Comparison of ENCODE assay signal across 8 cellular contexts in genomic region chr10:72276421-72277339, GRCh38. TPM values are rescaled to one million over a fixed set of nuclear protein-coding genes. Genes with fewer than 3 reads are reported as not detected.
A peak's percentile ranks its signal among the peaks of the same experiment; 100 is the strongest.
DNase-seq lines count a peak whose midpoint lies in the region; ATAC-seq and TF ChIP-seq lines count a peak whose summit lies in the region.

No MANE protein-coding gene starts in this region.

- intact Hi-C loops in OCI-LY7 (cut with micrococcal nuclease; ENCODE audit: unreplicated experiment): no loop called here

- H3K4me1 ChIP-seq in OCI-LY7 (ENCODE audit: insufficient read depth, low read length, poor library complexity, severe bottlenecking): peaks cover 39% of the 10 kb centered on the region

- peak overlapping the region; percentile 94 to 100 (median 98) for H3K4me3 Mint-ChIP-seq in naive thymus-derived CD8-positive, alpha-beta T cell

- no peak overlapping the region for H2AFZ ChIP-seq in OCI-LY7 (ENCODE audit: low read length)

- peak overlapping the region; percentile 89 to 99 (median 96) for H3K27ac Mint-ChIP-seq in naive thymus-derived CD8-positive, alpha-beta T cell

- H4K20me1 ChIP-seq in OCI-LY7 (ENCODE audit: insufficient read depth, low read length): no peaks in the 10 kb centered on the region

- H3K36me3 ChIP-seq in OCI-LY7 (ENCODE audit: insufficient read depth, low read length): peaks cover 19% of the 10 kb centered on the region

- H3K4me1 Mint-ChIP-seq in naive thymus-derived CD8-positive, alpha-beta T cell: peaks cover 28 to 64% (median 57%) of the 10 kb centered on the region in 4 donors

- no peaks in the 10 kb centered on the region for H3K9me3 Mint-ChIP-seq in naive thymus-derived CD8-positive, alpha-beta T cell

- no peak for TF ChIP-seq CTCF in OCI-LY7 (conservative IDR thresholded peaks at IDR 0.05; ENCODE audit: low read length)

- ATAC-seq in naive thymus-derived CD8-positive, alpha-beta T cell: no peak
- ATAC-seq in HG02938 (IDR thresholded peaks at IDR 0.05; ENCODE audit: unreplicated experiment): no peak

- H3K36me3 Mint-ChIP-seq in naive thymus-derived CD8-positive, alpha-beta T cell: peaks cover 16 to 28% (median 21%) of the 10 kb centered on the region in 3 donors

- no peaks in the 10 kb centered on the region for H3K79me2 ChIP-seq in OCI-LY7 (ENCODE audit: insufficient read depth, low read depth, low read length)

- BruUV-seq in OCI-LY7 (replicated peaks; lab: Mats Ljungman, UMichigan): no TSS peak

- no peaks in the 10 kb centered on the region for H3K9me3 ChIP-seq in OCI-LY7 (ENCODE audit: low read length)

- no peaks in the 10 kb centered on the region for H3K9me2 ChIP-seq in OCI-LY7 (ENCODE audit: insufficient read depth, low read length)

- CTCF ChIA-PET in OCI-LY7 (lab: Charles Lee; ENCODE audit: unreplicated experiment): no interaction called here

- H3K27me3 Mint-ChIP-seq in naive thymus-derived CD8-positive, alpha-beta T cell: no peaks in the 10 kb centered on the region

- POLR2A ChIA-PET in OCI-LY7 (lab: Charles Lee): interaction anchor here (0.7 to 5.5 kb wide), 9 partner anchors 9 to 144 kb away, joined by 3 to 42 read pairs (median 4); no protein-coding TSS in a partner anchor
- POLR2A ChIA-PET in naive thymus-derived CD8-positive, alpha-beta T cell (lab: Charles Lee): interaction anchor here (0.6 to 8.2 kb wide), 14 partner anchors 12 to 188 kb away, joined by 4 to 162 read pairs (median 34); partner anchors contain the start of gene SPOCK2

- H3K27ac ChIP-seq in OCI-LY7 (ENCODE audit: low read depth, low read length, poor library complexity, severe bottlenecking): peak overlapping the region; percentile 4

- peak overlapping the region; percentile 97; the same call in 1 of the 2 replicates for H3K4me2 ChIP-seq in OCI-LY7 (ENCODE audit: low read length)

- peak in 2 of 3 experiments; percentile 21 to 26 for DNase-seq in NCI-H1417 (lab: John Stamatoyannopoulos, UW)
- no peak for DNase-seq in NCI-H1417 treated with DMSO at 0.1 percent for 48 hours (lab: John Stamatoyannopoulos, UW)
- no peak for DNase-seq in OCI-LY7 (ENCODE audit: low spot score)
- peak; percentile 82 for DNase-seq in dedifferentiated amniotic fluid mesenchymal stem cell (ENCODE audit: extremely low spot score)
- DNase-seq in naive thymus-derived CD8-positive, alpha-beta T cell: no peak
- DNase-seq in activated effector memory CD4-positive, alpha-beta T cell treated with Interleukin-2 at 50 U/mL for 16 hours: no peak
- DNase-seq in NCI-H526 (lab: John Stamatoyannopoulos, UW): no peak

- H3K4me3 ChIP-seq in OCI-LY7 (ENCODE audit: low read depth, low read length, poor library complexity, severe bottlenecking): peak overlapping the region; percentile 77

RNA-seq across cellular contexts. Expression of gene DDIT4, which starts 3.0 kb away (rescaled TPM):
- total RNA-seq in OCI-LY7 (2014; rRNA removed; shearing (Covaris generic)): 102 and 105 TPM in 2 replicates
- total RNA-seq in OCI-LY7 (2022): 32.8 and 91.8 TPM in 2 replicates
- total RNA-seq in naive thymus-derived CD8-positive, alpha-beta T cell: 10 to 100 TPM; 23.8 to 29.6 TPM
- 100 to 1,000 TPM in 2 of 3 donors, 10 to 100 TPM in 1; 68.0 to 190 (median 189) TPM for polyA plus RNA-seq in naive thymus-derived CD8-positive, alpha-beta T cell

Comparison
In these comparisons a context has a peak if more than half of its experiments do, and no peak if none do; other contexts are left out.
1. DNase-seq: peak in NCI-H1417 (2 of 3) and dedifferentiated amniotic fluid mesenchymal stem cell (single experiment); none in NCI-H1417 treated with DMSO at 0.1 percent for 48 hours (single experiment), OCI-LY7 (single experiment), naive thymus-derived CD8-positive, alpha-beta T cell (0 of 10), activated effector memory CD4-positive, alpha-beta T cell treated with Interleukin-2 at 50 U/mL for 16 hours (single experiment) and NCI-H526 (0 of 2).